In genomic region chr12:110505332-110505731, GRCh38 we compare ENCODE assay signal across 29 cellular contexts. TPM values are rescaled to one million over a fixed set of nuclear protein-coding genes. Genes with fewer than 3 reads are reported as not detected.
"Had no signal": no experiment of that assay in that cellular context is flagged by ENCODE, and none has a peak within 500 bp of the region (broad histone marks: within the 10 kb centered on the region; RNA-seq: fewer than 3 reads in every experiment).

No MANE protein-coding gene starts in this region.

- H3K4me3 Mint-ChIP-seq: stimulated activated effector memory CD8-positive, alpha-beta T cell treated with anti-CD3 and anti-CD28 coated beads, Interleukin-12 subunit alpha, Interleukin-12 subunit beta, amount 100 ng/mL, for 72 hours; stimulated activated memory B cell treated with anti-CD40 and anti-IgM and Interleukin-4, amounts not matched to agents 10 μg/mL and 1 μg/mL and 100 μg/mL, for 72 hours; stimulated activated naive B cell treated with anti-CD40 and anti-IgM and Interleukin-4, amounts not matched to agents 10 μg/mL and 1 μg/mL and 100 μg/mL, for 72 hours; stimulated activated naive CD8-positive, alpha-beta T cell treated with anti-CD3 and anti-CD28 coated beads, Interleukin-15, amount 100 ng/mL, for 72 hours; stimulated activated naive CD8-positive, alpha-beta T cell treated with anti-CD3 and anti-CD28 coated beads, Interleukin-15, Interleukin-2, amounts not matched to agents 100 ng/mL and 50 ng/mL, for 24 hours; type B pancreatic cell had no signal

- H3K27me3 ChIP-seq: stomach, suprapubic skin, testis, thyroid gland, tibial artery, tibial nerve, transverse colon, upper lobe of left lung, upper lobe of right lung, uterus, vagina had no signal

- H3K36me3 Mint-ChIP-seq: stimulated activated memory B cell treated with anti-CD40 and anti-IgM and Interleukin-4, amounts not matched to agents 10 μg/mL and 1 μg/mL and 100 μg/mL, for 72 hours had no signal

- H3K36me3 ChIP-seq: stomach, suprapubic skin, thoracic aorta, thyroid gland, tibial artery, tibial nerve, transverse colon, upper lobe of left lung, upper lobe of right lung, uterus, vagina had no signal

- ATAC-seq: stimulated activated effector memory CD8-positive, alpha-beta T cell treated with anti-CD3 and anti-CD28 coated beads, Interleukin-12 subunit alpha, Interleukin-12 subunit beta, amount 100 ng/mL, for 72 hours; stimulated activated memory B cell treated with anti-CD40 and anti-IgM and Interleukin-4, amounts not matched to agents 10 μg/mL and 1 μg/mL and 100 μg/mL, for 72 hours; stimulated activated naive B cell treated with anti-CD40 and anti-IgM and Interleukin-4, amounts not matched to agents 10 μg/mL and 1 μg/mL and 100 μg/mL, for 72 hours; stimulated activated naive CD8-positive, alpha-beta T cell treated with anti-CD3 and anti-CD28 coated beads, Interleukin-15, amount 100 ng/mL, for 72 hours; stimulated activated naive CD8-positive, alpha-beta T cell treated with anti-CD3 and anti-CD28 coated beads, Interleukin-15, Interleukin-2, amounts not matched to agents 100 U/mL and 50 U/mL, for 24 hours; upper lobe of right lung had no signal

- DNase-seq: stimulated activated CD4-positive, alpha-beta T cell treated with anti-CD3 and anti-CD28 coated beads, Interleukin-2, amount 100 ng/mL, for 48 hours; stimulated activated CD4-positive, alpha-beta T cell treated with anti-CD3 and anti-CD28 coated beads, Interleukin-4, amount 100 ng/mL, for 1 hour; stimulated activated CD4-positive, alpha-beta T cell treated with anti-CD3 and anti-CD28 coated beads, Interleukin-4, amount 100 ng/mL, for 24 hours; stimulated activated CD4-positive, alpha-beta T cell treated with anti-CD3 and anti-CD28 coated beads, Interleukin-4, amount 100 ng/mL, for 4 hours; stimulated activated CD8-positive, alpha-beta memory T cell treated with anti-CD3 and anti-CD28 coated beads, Interleukin-4, amount 100 ng/mL, for 48 hours; stimulated activated naive B cell treated with anti-CD40 and anti-IgM and Interleukin-4, amounts not matched to agents 10 μg/mL and 1 μg/mL and 100 μg/mL, for 72 hours; stimulated activated naive CD4-positive, alpha-beta T cell; stimulated activated naive CD4-positive, alpha-beta T cell treated with Interleukin-2 at 50 U/mL for 16 hours; stimulated activated naive CD8-positive, alpha-beta T cell treated with anti-CD3 and anti-CD28 coated beads, Interleukin-15, amount 100 ng/mL, for 72 hours; stimulated activated naive CD8-positive, alpha-beta T cell treated with anti-CD3 and anti-CD28 coated beads, Interleukin-15, Interleukin-2, amounts not matched to agents 100 U/mL and 50 U/mL, for 24 hours; stomach; substantia nigra; testis; thyroid gland; tibial artery; transverse colon; trophoblast cell; upper lobe of left lung; upper lobe of right lung; uterus had no signal

- H3K27me3 Mint-ChIP-seq: stimulated activated memory B cell treated with anti-CD40 and anti-IgM and Interleukin-4, amounts not matched to agents 10 μg/mL and 1 μg/mL and 100 μg/mL, for 72 hours; stimulated activated naive B cell treated with anti-CD40 and anti-IgM and Interleukin-4, amounts not matched to agents 10 μg/mL and 1 μg/mL and 100 μg/mL, for 72 hours; stimulated activated naive CD8-positive, alpha-beta T cell treated with anti-CD3 and anti-CD28 coated beads, Interleukin-15, amount 100 ng/mL, for 72 hours; stimulated activated naive CD8-positive, alpha-beta T cell treated with anti-CD3 and anti-CD28 coated beads, Interleukin-15, Interleukin-2, amounts not matched to agents 100 ng/mL and 50 ng/mL, for 24 hours had no signal

- H3K27ac Mint-ChIP-seq: stimulated activated effector memory CD8-positive, alpha-beta T cell treated with anti-CD3 and anti-CD28 coated beads, Interleukin-12 subunit alpha, Interleukin-12 subunit beta, amount 100 ng/mL, for 72 hours; stimulated activated memory B cell treated with anti-CD40 and anti-IgM and Interleukin-4, amounts not matched to agents 10 μg/mL and 1 μg/mL and 100 μg/mL, for 72 hours; stimulated activated naive B cell treated with anti-CD40 and anti-IgM and Interleukin-4, amounts not matched to agents 10 μg/mL and 1 μg/mL and 100 μg/mL, for 72 hours; stimulated activated naive CD8-positive, alpha-beta T cell treated with anti-CD3 and anti-CD28 coated beads, Interleukin-15, amount 100 ng/mL, for 72 hours; stimulated activated naive CD8-positive, alpha-beta T cell treated with anti-CD3 and anti-CD28 coated beads, Interleukin-15, Interleukin-2, amounts not matched to agents 100 ng/mL and 50 ng/mL, for 24 hours; type B pancreatic cell had no signal

- H3K4me3 ChIP-seq: stomach, suprapubic skin, testis, thoracic aorta, thyroid gland, tibial artery, tibial nerve, transverse colon, upper lobe of left lung, upper lobe of right lung, uterus, vagina had no signal

- H3K27ac ChIP-seq: stomach, suprapubic skin, testis, thoracic aorta, thyroid gland, tibial artery, tibial nerve, transverse colon, upper lobe of left lung, upper lobe of right lung, uterus, vagina had no signal

- H3K9me3 ChIP-seq: stomach, suprapubic skin, testis, thoracic aorta, thyroid gland, tibial artery, tibial nerve, transverse colon, upper lobe of left lung, upper lobe of right lung, uterus, vagina had no signal

- H3K9me3 Mint-ChIP-seq: stimulated activated effector memory CD8-positive, alpha-beta T cell treated with anti-CD3 and anti-CD28 coated beads, Interleukin-12 subunit alpha, Interleukin-12 subunit beta, amount 100 ng/mL, for 72 hours; stimulated activated memory B cell treated with anti-CD40 and anti-IgM and Interleukin-4, amounts not matched to agents 10 μg/mL and 1 μg/mL and 100 μg/mL, for 72 hours; stimulated activated naive CD8-positive, alpha-beta T cell treated with anti-CD3 and anti-CD28 coated beads, Interleukin-15, amount 100 ng/mL, for 72 hours had no signal

- H3K4me1 ChIP-seq: testis had no signal

- FAIRE-seq: urothelium cell line had no signal

RNA-seq across cellular contexts. Expression of gene RAD9B, which starts 3.2 kb away (rescaled TPM):
- total RNA-seq: vagina had no signal
